39 cellular contexts compared by ENCODE assay signal in genomic region chrX:153321381-153322105, GRCh38. TPM values are rescaled to one million over a fixed set of nuclear protein-coding genes. Genes with fewer than 3 reads are reported as not detected.
DNase-seq lines count a peak whose midpoint lies in the region; ATAC-seq, FAIRE-seq and TF ChIP-seq lines count a peak whose summit lies in the region.
"Had no signal": no experiment of that assay in that cellular context is flagged by ENCODE, and none has a peak within 500 bp of the region (broad histone marks: within the 10 kb centered on the region; RNA-seq: fewer than 3 reads in every experiment).

TSS of gene PNMA6F (minus strand) at chrX:153321767. CDS start at chrX:153320674, 1,093 bp downstream.

- H4K20me1 ChIP-seq in endothelial cell of umbilical vein (replicated peaks; ENCODE audit: control insufficient read depth, extremely low read depth, insufficient read depth, low read length): no peaks in the 10 kb centered on the region

- H3K27me3 ChIP-seq in HUES48 (ENCODE audit: control insufficient read depth, insufficient read depth, low read length) (peaks cover 16% of the 10 kb centered on the region), endothelial cell of umbilical vein (ENCODE audit: control insufficient read depth in 2 of 2, insufficient read depth in 2 of 2, low read length in 2 of 2) (peaks cover 5 to 9% of the 10 kb centered on the region in 2 experiments), lung (ENCODE audit: control insufficient read depth, insufficient read depth) (no peaks in the 10 kb centered on the region)
- H3K27me3 ChIP-seq: adrenal gland, ovary, Peyer's patch, upper lobe of left lung had no signal

- DNase-seq in endothelial cell of umbilical vein (ENCODE audit: low read depth, low spot score) (no peak), lung (ENCODE audit: low spot score) (peak; percentile 24), NCI-H2081 treated with DMSO at 0.1 percent for 48 hours (lab: John Stamatoyannopoulos, UW) (no peak), ecto neural progenitor cell (ENCODE audit: low spot score) (no peak), NCI-H1092 treated with DMSO at 0.1 percent for 48 hours (lab: John Stamatoyannopoulos, UW) (no peak)
- DNase-seq: activated CD4-positive, alpha-beta memory T cell treated with anti-CD3 and anti-CD28 coated beads for 36 hours; activated CD4-positive, alpha-beta T cell treated with anti-CD3 and anti-CD28 coated beads for 1 hour; activated naive CD4-positive, alpha-beta T cell treated with anti-CD3 and anti-CD28 coated beads for 36 hours; adrenal gland; CD8-positive, alpha-beta memory T cell; cerebellar nuclear complex; dorsolateral prefrontal cortex; EL; HFFc6; KG1; NCI-H1105; NCI-H187; NCI-H526 treated with DMSO at 0.1 percent for 48 hours; ovary; SHP77 treated with DMSO at 0.1 percent for 48 hours; stimulated activated naive B cell treated with anti-CD40 and anti-IgM and Interleukin-4, amounts not matched to agents 10 μg/mL and 1 μg/mL and 100 μg/mL, for 72 hours; substantia nigra had no signal

- H2AFZ ChIP-seq in endothelial cell of umbilical vein (ENCODE audit: low read depth, low read length): no peak within 1 kb of the TSS

- POLR2A ChIA-PET in endothelial cell of umbilical vein (lab: Charles Lee): interaction anchor here (0.7 kb wide), 1 partner anchor 155 kb away, joined by 4 read pairs; no protein-coding TSS in a partner anchor

- FAIRE-seq in endothelial cell of umbilical vein (lab: Jason Lieb, UNC): no peak
- FAIRE-seq: GM12878, keratinocyte had no signal

- no peak within 1 kb of the TSS for H3K27ac ChIP-seq in HUES48 (ENCODE audit: low read depth, low read length)
- no peak within 1 kb of the TSS for H3K27ac ChIP-seq in endothelial cell of umbilical vein (ENCODE audit: insufficient read depth, low read depth, low read length)
- H3K27ac ChIP-seq in lung (ENCODE audit: low read depth in 1 of 2, low read length in 1 of 2): no peak within 1 kb of the TSS
- H3K27ac ChIP-seq: adrenal gland, dorsolateral prefrontal cortex, gastroesophageal sphincter, ovary, Peyer's patch, upper lobe of left lung had no signal

- H3K4me1 ChIP-seq in ES-I3 (ENCODE audit: insufficient read depth, low read length) (no peaks in the 10 kb centered on the region), HUES48 (ENCODE audit: control insufficient read depth, insufficient read depth, low read length) (no peaks in the 10 kb centered on the region), endothelial cell of umbilical vein (ENCODE audit: control insufficient read depth, extremely low read depth, insufficient read depth, low read length) (no peaks in the 10 kb centered on the region), lung (ENCODE audit: control insufficient read depth in 2 of 2, insufficient read depth in 2 of 2, low read length in 2 of 2) (no peaks in the 10 kb centered on the region)
- H3K4me1 ChIP-seq: adrenal gland, gastroesophageal sphincter, Peyer's patch, upper lobe of left lung had no signal

- no peaks in the 10 kb centered on the region for H3K9me1 ChIP-seq in endothelial cell of umbilical vein (replicated peaks; ENCODE audit: control insufficient read depth, extremely low read depth, insufficient read depth, low read length)

- intact Hi-C loops in endothelial cell of umbilical vein (cut with micrococcal nuclease): no loop called here

- BruUV-seq in endothelial cell of umbilical vein (replicated peaks; lab: Mats Ljungman, UMichigan): no TSS peak

- H3K4me3 ChIP-seq in HUES48 (ENCODE audit: low read depth, low read length) (peak within 1 kb of the TSS; percentile 53), endothelial cell of umbilical vein (replicated peaks in 1 of 3; ENCODE audit: insufficient read depth in 1 of 3, low read depth in 1 of 3, low read length in 3 of 3) (no peak within 1 kb of the TSS), lung (no peak within 1 kb of the TSS)
- H3K4me3 ChIP-seq: adrenal gland, gastroesophageal sphincter, GM12878, ovary, Peyer's patch, upper lobe of left lung had no signal

- ATAC-seq in lung (ENCODE audit: insufficient read depth, low FRiP score) (no peak), GM21528 (IDR thresholded peaks at IDR 0.05; ENCODE audit: low FRiP score, unreplicated experiment) (no peak)
- ATAC-seq: gastroesophageal sphincter; GM12878; stimulated activated naive B cell treated with anti-CD40 and anti-IgM and Interleukin-4, amounts not matched to agents 10 μg/mL and 1 μg/mL and 100 μg/mL, for 72 hours had no signal

- CTCF ChIA-PET in endothelial cell of umbilical vein (lab: Charles Lee): no interaction called here

- H3K9ac ChIP-seq in ES-I3 (ENCODE audit: low read depth, low read length) (peak within 1 kb of the TSS; percentile 28; the same call in 1 of the 2 replicates), HUES48 (ENCODE audit: low read depth, low read length) (no peak within 1 kb of the TSS), endothelial cell of umbilical vein (replicated peaks; ENCODE audit: extremely low read depth, insufficient read depth, low read length) (no peak within 1 kb of the TSS)

- TF ChIP-seq POLR2A in endothelial cell of umbilical vein (IDR thresholded peaks at IDR 0.05; ENCODE audit: low read depth, low read length): no peak

- H3K9me3 ChIP-seq in ES-I3 (ENCODE audit: control insufficient read depth, insufficient read depth, low read length) (no peaks in the 10 kb centered on the region), HUES48 (ENCODE audit: control insufficient read depth, insufficient read depth, low read length) (peaks cover 19% of the 10 kb centered on the region), endothelial cell of umbilical vein (replicated peaks; ENCODE audit: control insufficient read depth, insufficient read depth, low read length) (no peaks in the 10 kb centered on the region), lung (ENCODE audit: control insufficient read depth in 2 of 2, insufficient read depth in 1 of 2, low read length in 1 of 2) (peaks cover 0 to 6% of the 10 kb centered on the region in 2 donors)
- H3K9me3 ChIP-seq: adrenal gland, gastroesophageal sphincter, ovary, Peyer's patch had no signal

- no peaks in the 10 kb centered on the region for H3K79me2 ChIP-seq in endothelial cell of umbilical vein (ENCODE audit: control insufficient read depth, insufficient read depth, low read length)

- dilution Hi-C loops in endothelial cell of umbilical vein (cut with MboI; ENCODE audit: extremely low pct_ligation_motif_present, low sequenced_read_pairs): no loop called here

- 37 to 48% methylated on average over 19 to 35 of the region's 35 CpGs for WGBS in lung, 2 donors

- H3K4me2 ChIP-seq in endothelial cell of umbilical vein (ENCODE audit: insufficient read depth, low read length): no peak within 1 kb of the TSS

- H3K36me3 ChIP-seq in ES-I3 (ENCODE audit: insufficient read depth, low read length): no peaks in the 10 kb centered on the region
- no peaks in the 10 kb centered on the region for H3K36me3 ChIP-seq in HUES48 (ENCODE audit: control insufficient read depth, insufficient read depth, low read length)
- H3K36me3 ChIP-seq in endothelial cell of umbilical vein (ENCODE audit: control insufficient read depth in 2 of 2, extremely low read depth in 1 of 2, insufficient read depth in 2 of 2, low read length in 2 of 2): no peaks in the 10 kb centered on the region
- H3K36me3 ChIP-seq in lung (ENCODE audit: control insufficient read depth in 2 of 2, insufficient read depth in 2 of 2, low read length in 2 of 2): no peaks in the 10 kb centered on the region
- H3K36me3 ChIP-seq: adrenal gland, gastroesophageal sphincter, ovary, Peyer's patch, upper lobe of left lung had no signal

- TF ChIP-seq CTCF in endothelial cell of umbilical vein (IDR thresholded peaks at IDR 0.05; ENCODE audit: extremely low read depth in 1 of 2, insufficient read depth in 1 of 2, low read depth in 1 of 2, low read length in 2 of 2) (no peak), lung (IDR thresholded peaks at IDR 0.05; ENCODE audit: control extremely low read depth, extremely low read depth) (no peak)

TF ChIP-seq in endothelial cell of umbilical vein, 7 proteins besides CTCF, POLR2A, EP300 and RAD21:
- TF ChIP-seq EZH2 (IDR thresholded peaks at IDR 0.05; ENCODE audit: borderline replicate concordance, low read depth, low read length, severe bottlenecking): peak; percentile 13
- no peak for TF ChIP-seq MAX (IDR thresholded peaks at IDR 0.05; ENCODE audit: insufficient read depth, insufficient read length)

RNA-seq across cellular contexts. Expression of gene PNMA6F, which starts in this region (rescaled TPM):
- total RNA-seq in endothelial cell of umbilical vein (not detected in 2 replicates), lung (not detected)
- polyA plus RNA-seq in endothelial cell of umbilical vein (not detected in 2 replicates), lung (not detected)
- not detected in 2 replicates for polyA plus RNA-seq in endothelial cell of umbilical vein (2011; cell fraction: cytosol; rRNA removed)
- not detected in 2 replicates for polyA plus RNA-seq in endothelial cell of umbilical vein (2011; cell fraction: nucleus; rRNA removed)
- polyA plus RNA-seq in endothelial cell of umbilical vein (2012): not detected in 2 replicates
- polyA minus RNA-seq in endothelial cell of umbilical vein: not detected in 2 replicates
- not detected for polyA minus RNA-seq in endothelial cell of umbilical vein (2011; cell fraction: cytosol; rRNA and poly(A)+ RNA removed)
- not detected in 2 replicates for polyA minus RNA-seq in endothelial cell of umbilical vein (2011; cell fraction: nucleus; rRNA and poly(A)+ RNA removed)
- total RNA-seq: activated CD4-positive, alpha-beta memory T cell treated with anti-CD3 and anti-CD28 coated beads for 36 hours; activated naive CD4-positive, alpha-beta T cell treated with anti-CD3 and anti-CD28 coated beads for 36 hours; activated T-helper 1 cell treated with anti-CD3 and anti-CD28 coated beads, Interleukin-12 subunit alpha, Interleukin-12 subunit beta, Interleukin-2, Interleukin-4 antibody, amounts not matched to agents 30 ng/mL and 10 ng/mL and 1 ng/mL, durations not matched to agents 14 hours and 24 hours and 36 hours; CD8-positive, alpha-beta memory T cell; gastroesophageal sphincter; GM12878; HFFc6; HT1080; liver; MCF 10A; mesothelial cell of epicardium; ovary; Peyer's patch; skeletal muscle tissue; T-helper 2 cell treated with Interferon-gamma antibody and Interleukin-4, amounts not matched to agents 100 ng/mL and 5 ng/mL, for 36 hours; upper lobe of left lung had no signal
- polyA plus RNA-seq: AG04450; BJ; CD8-positive, alpha-beta memory T cell; GM12878; keratinocyte; liver had no signal

Comparison
In these comparisons a context has a peak if more than half of its experiments do, and no peak if none do; other contexts are left out.
1. Peak in DNase-seq in lung; RNA of the gene not detected or under 1 TPM.